1 cellular context compared by ENCODE assay signal in the genomic region with DNA sequence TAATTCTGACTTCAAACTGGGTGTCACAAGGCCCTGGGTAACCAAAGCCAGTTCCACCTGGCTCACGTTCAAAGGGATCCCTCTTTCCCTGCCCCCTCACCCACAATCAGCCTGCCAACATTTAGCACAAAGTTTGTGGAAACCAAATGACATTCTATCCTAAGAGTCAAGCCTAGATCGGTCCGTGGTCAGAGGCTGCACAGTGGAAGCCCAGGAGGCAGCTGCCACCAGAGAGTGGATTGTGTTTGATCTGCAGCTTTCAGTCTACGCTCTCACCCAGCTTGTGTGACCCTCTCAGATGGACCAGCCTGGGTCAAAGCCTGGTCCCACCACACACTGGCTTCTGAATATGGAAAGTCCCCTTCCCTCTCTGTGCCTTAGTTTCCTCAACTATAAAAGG.
TF ChIP-seq lines count a peak whose summit lies in the region.

No MANE protein-coding gene starts in this region.

TF ChIP-seq in K562, 482 proteins besides CTCF, POLR2A, EP300 and RAD21:
- TF ChIP-seq, protein P1, sequence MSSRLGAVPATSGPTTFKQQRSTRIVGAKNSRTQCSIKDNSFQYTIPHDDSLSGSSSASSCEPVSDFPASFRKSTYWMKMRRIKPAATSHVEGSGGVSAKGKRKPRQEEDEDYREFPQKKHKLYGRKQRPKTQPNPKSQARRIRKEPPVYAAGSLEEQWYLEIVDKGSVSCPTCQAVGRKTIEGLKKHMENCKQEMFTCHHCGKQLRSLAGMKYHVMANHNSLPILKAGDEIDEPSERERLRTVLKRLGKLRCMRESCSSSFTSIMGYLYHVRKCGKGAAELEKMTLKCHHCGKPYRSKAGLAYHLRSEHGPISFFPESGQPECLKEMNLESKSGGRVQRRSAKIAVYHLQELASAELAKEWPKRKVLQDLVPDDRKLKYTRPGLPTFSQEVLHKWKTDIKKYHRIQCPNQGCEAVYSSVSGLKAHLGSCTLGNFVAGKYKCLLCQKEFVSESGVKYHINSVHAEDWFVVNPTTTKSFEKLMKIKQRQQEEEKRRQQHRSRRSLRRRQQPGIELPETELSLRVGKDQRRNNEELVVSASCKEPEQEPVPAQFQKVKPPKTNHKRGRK (tag; IDR thresholded peaks at IDR 0.05): no peak
- TF ChIP-seq MTA3 (IDR thresholded peaks at IDR 0.05; ENCODE audit: borderline replicate concordance) (no peak), OTX1 (CRISPR knock-in tag; IDR thresholded peaks at IDR 0.05) (no peak), CBFA2T2 (conservative IDR thresholded peaks at IDR 0.05) (0 out of 2 replicates have a peak, but pooled peaks have one; percentile 11), CBFA2T3 (IDR thresholded peaks at IDR 0.05) (peak; percentile 40; the same call in 1 of the 2 replicates), TCF3 (CRISPR knock-in tag; IDR thresholded peaks at IDR 0.05) (peak; percentile 39; the same call in 1 of the 2 replicates)
